Comparison of ENCODE assay signal across 9 cellular contexts in genomic region chrX:41664307-41665299, GRCh38.
A peak's percentile ranks its signal among the peaks of the same experiment; 100 is the strongest.
DNase-seq lines count a peak whose midpoint lies in the region; ATAC-seq and TF ChIP-seq lines count a peak whose summit lies in the region.
"Had no signal": no experiment of that assay in that cellular context is flagged by ENCODE, and none has a peak within 500 bp of the region (broad histone marks: within the 10 kb centered on the region; RNA-seq: fewer than 3 reads in every experiment).

No MANE protein-coding gene starts in this region.

- no peak overlapping the region for H3K4me3 ChIP-seq in fibroblast of mammary gland (ENCODE audit: control insufficient read depth, low read depth, low read length)

- DNase-seq in fibroblast of mammary gland (ENCODE audit: low read depth), result peak; percentile 25
- DNase-seq in DMS53 (lab: John Stamatoyannopoulos, UW), result no peak
- DNase-seq in AG08396 (ENCODE audit: low spot score), result no peak
- DNase-seq in MV-4-11 (lab: John Stamatoyannopoulos, UW), result no peak
- DNase-seq in activated CD4-positive, alpha-beta T cell treated with anti-CD3 and anti-CD28 coated beads, Interleukin-2, amount 50 U/mL, for 4 hours, result no peak
- DNase-seq: NCI-H1436 had no signal

- ATAC-seq in GM18519 (IDR thresholded peaks at IDR 0.05; ENCODE audit: low FRiP score, unreplicated experiment) (peak; percentile 93), GM21360 (IDR thresholded peaks at IDR 0.05; ENCODE audit: unreplicated experiment) (peak; percentile 85), HG03342 (IDR thresholded peaks at IDR 0.05; ENCODE audit: unreplicated experiment) (peak; percentile 92)

- TF ChIP-seq CTCF in fibroblast of mammary gland (conservative IDR thresholded peaks at IDR 0.05; ENCODE audit: control insufficient read depth, insufficient read depth, low read depth, low read length), result no peak
